Comparison of ENCODE assay signal across 8 cellular contexts in genomic region chrX:14029425-14030247, GRCh38. TPM values are rescaled to one million over a fixed set of nuclear protein-coding genes. Genes with fewer than 3 reads are reported as not detected.
A peak's percentile ranks its signal among the peaks of the same experiment; 100 is the strongest.
DNase-seq lines count a peak whose midpoint lies in the region; ATAC-seq and TF ChIP-seq lines count a peak whose summit lies in the region.

Gene GEMIN8 (minus strand): TSS chrX:14029892. CDS start chrX:14021478, 8,414 bp downstream.

- H3K36me3 ChIP-seq in DOHH2 (ENCODE audit: control insufficient read depth, low read length) (peaks cover 13% of the 10 kb centered on the region), GM23248 (ENCODE audit: low read depth) (no peaks in the 10 kb centered on the region), RWPE2 (ENCODE audit: low read depth) (no peaks in the 10 kb centered on the region)

- H3K9me3 ChIP-seq in DOHH2 (ENCODE audit: control insufficient read depth, insufficient read depth, low read length): no peaks in the 10 kb centered on the region
- no peaks in the 10 kb centered on the region for H3K9me3 ChIP-seq in GM23248 (ENCODE audit: low read depth)
- H3K9me3 ChIP-seq in RWPE2 (ENCODE audit: severe bottlenecking): no peaks in the 10 kb centered on the region

- no peak for TF ChIP-seq CTCF in DOHH2 (IDR thresholded peaks at IDR 0.05; ENCODE audit: low read depth, low read length, poor library complexity, severe bottlenecking)
- TF ChIP-seq CTCF in RWPE2 (IDR thresholded peaks at IDR 0.05; ENCODE audit: poor library complexity, severe bottlenecking): no peak
- TF ChIP-seq CTCF in nephron progenitor cell (IDR thresholded peaks at IDR 0.05): no peak

- H3K27me3 ChIP-seq in DOHH2 (ENCODE audit: control insufficient read depth, low read length) (no peaks in the 10 kb centered on the region), GM23248 (replicated peaks; ENCODE audit: insufficient read depth) (no peaks in the 10 kb centered on the region), RWPE2 (ENCODE audit: insufficient read depth, poor library complexity, severe bottlenecking) (no peaks in the 10 kb centered on the region)

- H3F3A ChIP-seq in DOHH2 (ENCODE audit: control insufficient read depth, insufficient read depth) (peaks cover 4% of the 10 kb centered on the region; the same call in 1 of the 2 replicates), GM23248 (ENCODE audit: insufficient read depth) (peaks cover 36% of the 10 kb centered on the region; the same call in 1 of the 2 replicates)

- H3K4me3 ChIP-seq in DOHH2 (ENCODE audit: low read length): peak within 1 kb of the TSS; percentile 90
- peak within 1 kb of the TSS; percentile 89 for H3K4me3 ChIP-seq in GM23248
- H3K4me3 ChIP-seq in RWPE2 (ENCODE audit: severe bottlenecking): peak within 1 kb of the TSS; percentile 45

- H3K4me1 Mint-ChIP-seq in nephron progenitor cell: peaks cover 29% of the 10 kb centered on the region
- peaks cover 34% of the 10 kb centered on the region for H3K4me1 Mint-ChIP-seq in stimulated activated naive CD8-positive, alpha-beta T cell treated with anti-CD3 and anti-CD28 coated beads, Interleukin-15, amount 100 ng/mL, for 72 hours

- H3K9me3 Mint-ChIP-seq in nephron progenitor cell: peaks cover 14% of the 10 kb centered on the region
- H3K9me3 Mint-ChIP-seq in stimulated activated naive CD8-positive, alpha-beta T cell treated with anti-CD3 and anti-CD28 coated beads, Interleukin-15, amount 100 ng/mL, for 72 hours: no peaks in the 10 kb centered on the region

- in situ Hi-C loops in GM23248 (cut with MboI): loop anchor here (10.0 to 25.0 kb wide), 3 partner anchors 367 to 1117 kb away; partner anchors contain the start of genes TCEANC and TLR8

- H3K9me2 ChIP-seq in DOHH2 (replicated peaks; ENCODE audit: control insufficient read depth, low read length) (no peaks in the 10 kb centered on the region), GM23248 (ENCODE audit: insufficient read depth) (no peaks in the 10 kb centered on the region)

- H3K4me2 ChIP-seq in DOHH2 (ENCODE audit: low read length) (peak within 1 kb of the TSS; percentile 79), GM23248 (ENCODE audit: unreplicated experiment) (peak within 1 kb of the TSS; percentile 91)

- H3K27me3 Mint-ChIP-seq in nephron progenitor cell (ENCODE audit: low read depth, poor library complexity): no peaks in the 10 kb centered on the region
- no peaks in the 10 kb centered on the region for H3K27me3 Mint-ChIP-seq in stimulated activated naive CD8-positive, alpha-beta T cell treated with anti-CD3 and anti-CD28 coated beads, Interleukin-15, amount 100 ng/mL, for 72 hours

- H3K27ac ChIP-seq in DOHH2 (ENCODE audit: low read depth, low read length): peak within 1 kb of the TSS; percentile 68
- peak within 1 kb of the TSS; percentile 96 for H3K27ac ChIP-seq in GM23248
- H3K27ac ChIP-seq in RWPE2 (ENCODE audit: poor library complexity, severe bottlenecking): peak within 1 kb of the TSS; percentile 70

- H4K20me1 ChIP-seq in DOHH2 (ENCODE audit: control insufficient read depth, insufficient read depth, low read depth, low read length) (no peaks in the 10 kb centered on the region), GM23248 (ENCODE audit: insufficient read depth) (no peaks in the 10 kb centered on the region)

- peaks cover 46% of the 10 kb centered on the region for H3K4me1 ChIP-seq in DOHH2 (ENCODE audit: control insufficient read depth, low read length)
- H3K4me1 ChIP-seq in GM23248 (ENCODE audit: insufficient read depth): peaks cover 26% of the 10 kb centered on the region
- peaks cover 23% of the 10 kb centered on the region for H3K4me1 ChIP-seq in RWPE2 (ENCODE audit: insufficient read depth, poor library complexity, severe bottlenecking)

- peak within 1 kb of the TSS; percentile 90 for H2AFZ ChIP-seq in GM23248

- H3K27ac Mint-ChIP-seq in nephron progenitor cell: peak within 1 kb of the TSS; percentile 68
- peak within 1 kb of the TSS; percentile 97 to 98 for H3K27ac Mint-ChIP-seq in stimulated activated naive CD8-positive, alpha-beta T cell treated with anti-CD3 and anti-CD28 coated beads, Interleukin-15, amount 100 ng/mL, for 72 hours

- ATAC-seq in RWPE2 (ENCODE audit: low read depth): peak; percentile 75
- peak; percentile 94 for ATAC-seq in stimulated activated naive CD8-positive, alpha-beta T cell treated with anti-CD3 and anti-CD28 coated beads, Interleukin-15, amount 100 ng/mL, for 72 hours

- peak within 1 kb of the TSS; percentile 91 for H3K4me3 Mint-ChIP-seq in nephron progenitor cell
- peak within 1 kb of the TSS; percentile 94 to 100 for H3K4me3 Mint-ChIP-seq in stimulated activated naive CD8-positive, alpha-beta T cell treated with anti-CD3 and anti-CD28 coated beads, Interleukin-15, amount 100 ng/mL, for 72 hours

- peak within 1 kb of the TSS; percentile 94 for H3K9ac ChIP-seq in GM23248

- H3K79me2 ChIP-seq in DOHH2 (ENCODE audit: control insufficient read depth, low read length) (peaks cover 47% of the 10 kb centered on the region), GM23248 (ENCODE audit: insufficient read depth) (peaks cover 11% of the 10 kb centered on the region; the same call in 1 of the 2 replicates)

- peak; percentile 88 for DNase-seq in GM23248
- peak; percentile 82 for DNase-seq in LHCN-M2 (ENCODE audit: low read depth)
- peak; percentile 65 for DNase-seq in RWPE2 (ENCODE audit: low spot score)
- DNase-seq in activated effector memory CD4-positive, alpha-beta T cell treated with Interleukin-2 at 50 U/mL for 16 hours: peak; percentile 78
- peak; percentile 86 for DNase-seq in fibroblast of the conjunctiva (ENCODE audit: low read depth)
- DNase-seq in nephron progenitor cell: peak; percentile 81
- peak; percentile 78 to 84 for DNase-seq in stimulated activated naive CD8-positive, alpha-beta T cell treated with anti-CD3 and anti-CD28 coated beads, Interleukin-15, amount 100 ng/mL, for 72 hours

- 1 to 2% methylated on average over 23 to 29 of the region's 71 CpGs for WGBS in GM23248 (ENCODE audit: low coverage in 1 of 2, low lambda C conversion rate in 2 of 2, missing lambda C conversion rate in 2 of 2), 2 experiments

- peaks cover 9% of the 10 kb centered on the region for H3K36me3 Mint-ChIP-seq in nephron progenitor cell (ENCODE audit: low read depth)

RNA-seq across cellular contexts. Expression of gene GEMIN8, which starts in this region (rescaled TPM):
- 12.1 and 13.4 TPM in 2 replicates for total RNA-seq in GM23248 (2014; rRNA removed; shearing (Covaris generic))
- 20.0 and 20.5 TPM in 2 replicates for polyA plus RNA-seq in GM23248 (2016; fragmentation: Nextera tagmentation; extraction: Ambion mirVana)
- 11.9 and 15.7 TPM in 2 replicates for total RNA-seq in LHCN-M2 (2014; rRNA removed)
- polyA plus RNA-seq in LHCN-M2 (2012): 11.5 TPM

Comparison
In these comparisons a context has a peak if more than half of its experiments do, and no peak if none do; other contexts are left out.
1. Peak in every context shown above with its lines: DNase-seq, ATAC-seq, H3K4me3 ChIP-seq and H3K27ac ChIP-seq.